Comparison of ENCODE assay signal across 11 cellular contexts in genomic region chr22:45389546-45389945, GRCh38. TPM values are rescaled to one million over a fixed set of nuclear protein-coding genes. Genes with fewer than 3 reads are reported as not detected.
"Had no signal": no experiment of that assay in that cellular context is flagged by ENCODE, and none has a peak within 500 bp of the region (broad histone marks: within the 10 kb centered on the region; RNA-seq: fewer than 3 reads in every experiment).

No MANE protein-coding gene starts in this region.

- ATAC-seq: GM23338, HCT116 had no signal

- H3K36me3 ChIP-seq: HAP-1 had no signal

- H3K4me3 ChIP-seq: GM23248, GM23338, HAP-1 had no signal

- H3K9me3 ChIP-seq: HAP-1 had no signal

- H3K4me1 ChIP-seq: HAP-1 had no signal

- H3K9me3 Mint-ChIP-seq: GM23338, H9, HFFc6 had no signal

- DNase-seq: GM23248, GOT3, H7, H9, HCEC 1CT, HFFc6 had no signal

- H3K4me1 Mint-ChIP-seq: GM23338, H9 had no signal

- H2AFZ ChIP-seq: GM23248, GM23338 had no signal

- H3K9ac ChIP-seq: GM23248 had no signal

- H3K27ac Mint-ChIP-seq: GM23338, H9, HFFc6 had no signal

- H3K4me3 Mint-ChIP-seq: GM23338, H9, HFFc6 had no signal

- H3K4me2 ChIP-seq: GM23338 had no signal

- H3K27ac ChIP-seq: GM23248 had no signal

RNA-seq across cellular contexts. Expression of gene SMC1B, which starts 23.9 kb away (rescaled TPM):
- total RNA-seq: GM23248, GM23338, H1, H4, H7, H9 had no signal

RNA-seq across cellular contexts. Expression of gene RIBC2, which starts 23.9 kb away (rescaled TPM):
- total RNA-seq: H4 had no signal
